ENCODE assay signal across 11 cellular contexts in genomic region chr1:19456915-19457554, GRCh38. TPM values are rescaled to one million over a fixed set of nuclear protein-coding genes. Genes with fewer than 3 reads are reported as not detected.
DNase-seq lines count a peak whose midpoint lies in the region; ATAC-seq and TF ChIP-seq lines count a peak whose summit lies in the region.
"Had no signal": no experiment of that assay in that cellular context is flagged by ENCODE, and none has a peak within 500 bp of the region (broad histone marks: within the 10 kb centered on the region; RNA-seq: fewer than 3 reads in every experiment).

No MANE protein-coding gene starts in this region.

- H3K36me3 ChIP-seq in ACC112 (ENCODE audit: insufficient read depth, low read length) = no peaks in the 10 kb centered on the region
- H3K36me3 ChIP-seq in GM23338 (ENCODE audit: insufficient read depth) = no peaks in the 10 kb centered on the region

- H3K27ac Mint-ChIP-seq in GM23338 = peak overlapping the region; percentile 70
- H3K27ac Mint-ChIP-seq in chondrocyte (ENCODE audit: unreplicated experiment) = peak overlapping the region; percentile 67
- H3K27ac Mint-ChIP-seq in nephron = peak overlapping the region; percentile 11 to 74 (median 20)

- H3K4me1 Mint-ChIP-seq in GM23338 (peaks cover 81% of the 10 kb centered on the region), chondrocyte (ENCODE audit: low read depth) (peaks cover 79% of the 10 kb centered on the region), nephron (peaks cover 68% of the 10 kb centered on the region)

- H3K36me3 Mint-ChIP-seq in GM23338 (ENCODE audit: low read depth) (no peaks in the 10 kb centered on the region), chondrocyte (ENCODE audit: low read depth) (no peaks in the 10 kb centered on the region), nephron (ENCODE audit: low read depth) (peaks cover 6% of the 10 kb centered on the region)

- no peaks in the 10 kb centered on the region for H3K9me2 ChIP-seq in GM23338 (ENCODE audit: insufficient read depth)

- no peak for TF ChIP-seq CTCF in GM23338 (conservative IDR thresholded peaks at IDR 0.05; ENCODE audit: low read depth in 2 of 2)
- TF ChIP-seq CTCF in chondrocyte (IDR thresholded peaks at IDR 0.05) = no peak
- TF ChIP-seq CTCF in nephron (IDR thresholded peaks at IDR 0.05; ENCODE audit: unreplicated experiment in 3 of 3) = no peak

- no peaks in the 10 kb centered on the region for H3K9me3 Mint-ChIP-seq in GM23338
- no peaks in the 10 kb centered on the region for H3K9me3 Mint-ChIP-seq in chondrocyte (ENCODE audit: low read depth)
- H3K9me3 Mint-ChIP-seq in nephron = no peaks in the 10 kb centered on the region

- no peaks in the 10 kb centered on the region for H3F3A ChIP-seq in GM23338 (replicated peaks; ENCODE audit: low read depth)

- H3K79me2 ChIP-seq in ACC112 (ENCODE audit: control insufficient read depth, insufficient read depth, low read length, unreplicated experiment) = peaks cover 91% of the 10 kb centered on the region
- H3K79me2 ChIP-seq in GM23338 (replicated peaks; ENCODE audit: insufficient read depth) = peaks cover 98% of the 10 kb centered on the region

- peak overlapping the region; percentile 42 for H3K27ac ChIP-seq in ACC112 (ENCODE audit: low read depth, low read length)
- peak overlapping the region; percentile 15; the same call in 1 of the 2 replicates for H3K27ac ChIP-seq in GM23338 (ENCODE audit: low read depth)

- peak overlapping the region; percentile 60 for H3K4me2 ChIP-seq in GM23338

- H3K27me3 ChIP-seq in ACC112 (ENCODE audit: insufficient read depth, low read length) = no peaks in the 10 kb centered on the region
- no peaks in the 10 kb centered on the region for H3K27me3 ChIP-seq in GM23338 (ENCODE audit: insufficient read depth)

- H3K4me3 ChIP-seq in ACC112 (ENCODE audit: low read depth, low read length) (no peak overlapping the region), GM23338 (no peak overlapping the region)

- H3K4me1 ChIP-seq in ACC112 (ENCODE audit: control insufficient read depth, insufficient read depth, low read length, unreplicated experiment) (peaks cover 74% of the 10 kb centered on the region), GM23338 (ENCODE audit: insufficient read depth) (peaks cover 84% of the 10 kb centered on the region)

- H3K27me3 Mint-ChIP-seq in GM23338 (ENCODE audit: insufficient read depth, low read depth, poor library complexity) = peaks cover 10% of the 10 kb centered on the region
- H3K27me3 Mint-ChIP-seq in chondrocyte (ENCODE audit: low read depth) = no peaks in the 10 kb centered on the region
- H3K27me3 Mint-ChIP-seq in nephron (ENCODE audit: low read depth) = no peaks in the 10 kb centered on the region

- DNase-seq in GM23338 (ENCODE audit: low spot score) (peak; percentile 67), chondrocyte (ENCODE audit: low spot score) (no peak), SIG-M5 treated with dmso at 0.1 percent for 504 hours (lab: John Stamatoyannopoulos, UW; ENCODE audit: unreplicated experiment) (no peak), GM19240 (ENCODE audit: insufficient read length, low spot score) (no peak), T1000 (lab: John Stamatoyannopoulos, UW) (no peak)
- DNase-seq: activated CD8-positive, alpha-beta memory T cell treated with anti-CD3 and anti-CD28 coated beads for 24 hours; NCI-H1092 had no signal

- peaks cover 94% of the 10 kb centered on the region for H4K20me1 ChIP-seq in GM23338 (replicated peaks; ENCODE audit: insufficient read depth)

- ATAC-seq in GM23338 (peak; percentile 45), GM18502 (IDR thresholded peaks at IDR 0.05; ENCODE audit: poor library complexity, unreplicated experiment) (no peak)
- ATAC-seq: HCT116 had no signal

- no peak overlapping the region for H2AFZ ChIP-seq in ACC112 (ENCODE audit: low read length, unreplicated experiment)
- no peak overlapping the region for H2AFZ ChIP-seq in GM23338

- H3K4me3 Mint-ChIP-seq in GM23338 (peak overlapping the region; percentile 40), chondrocyte (ENCODE audit: unreplicated experiment) (no peak overlapping the region), nephron (no peak overlapping the region)

TF ChIP-seq in GM23338, 12 proteins besides CTCF, POLR2A, EP300 and RAD21:
- TF ChIP-seq EZH2phosphoT487 (IDR thresholded peaks at IDR 0.05; ENCODE audit: unreplicated experiment) (no peak), CREB1 (CRISPR knock-in tag; IDR thresholded peaks at IDR 0.05; ENCODE audit: low read depth) (no peak), NANOG (IDR thresholded peaks at IDR 0.05; ENCODE audit: borderline replicate concordance) (no peak), ZNF462 (CRISPR knock-in tag; IDR thresholded peaks at IDR 0.05) (no peak), ZNF114 (CRISPR knock-in tag; IDR thresholded peaks at IDR 0.05) (no peak), ZNF331 (CRISPR knock-in tag; IDR thresholded peaks at IDR 0.05; ENCODE audit: low read depth) (no peak), EZH2 (IDR thresholded peaks at IDR 0.05; ENCODE audit: low read depth, unreplicated experiment) (no peak), STAT1 (IDR thresholded peaks at IDR 0.05; ENCODE audit: unreplicated experiment) (no peak), ETS1 (IDR thresholded peaks at IDR 0.05) (no peak)
TF ChIP-seq in GM23338: peak in this region for 0.

RNA-seq across cellular contexts. Expression of gene CAPZB, which starts 28.3 kb away (rescaled TPM):
- total RNA-seq in GM23338 (2014; rRNA removed; shearing (Covaris generic)) = 183 and 195 TPM in 2 replicates
- 320 and 348 TPM in 2 replicates for polyA plus RNA-seq in GM23338 (2016; fragmentation: Nextera tagmentation; extraction: Ambion mirVana)
- 285 to 353 TPM (median 352 TPM) in 3 replicates for total RNA-seq in chondrocyte

Comparison
In these comparisons a context has a peak if more than half of its experiments do, and no peak if none do; other contexts are left out.
1. H3K27ac Mint-ChIP-seq: peak in every context shown above with its lines; median percentile 70 in GM23338; 67 in chondrocyte; 20 in nephron.